32 cellular contexts compared by ENCODE assay signal in the genomic region with DNA sequence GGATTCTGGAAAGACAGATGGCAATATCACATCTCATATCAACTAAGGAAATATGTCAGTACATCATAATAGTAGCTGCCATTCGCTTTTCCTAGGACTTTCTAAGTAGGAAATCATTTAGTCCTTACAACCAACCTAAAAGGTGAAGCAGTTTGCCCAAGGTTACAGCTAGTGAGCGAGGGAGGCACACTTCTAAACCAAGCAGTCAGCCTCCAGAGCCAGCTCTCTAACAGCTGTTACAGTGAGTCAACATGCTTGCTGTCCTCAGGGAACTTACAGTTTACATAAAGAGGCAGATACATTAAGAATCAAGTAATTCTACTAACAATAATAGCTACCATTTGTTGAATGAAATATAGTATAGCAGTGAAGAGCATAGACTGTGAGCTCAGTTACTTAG. TPM values are rescaled to one million over a fixed set of nuclear protein-coding genes. Genes with fewer than 3 reads are reported as not detected.
DNase-seq lines count a peak whose midpoint lies in the region; ATAC-seq, FAIRE-seq and TF ChIP-seq lines count a peak whose summit lies in the region.
"Had no signal": no experiment of that assay in that cellular context is flagged by ENCODE, and none has a peak within 500 bp of the region (broad histone marks: within the 10 kb centered on the region; RNA-seq: fewer than 3 reads in every experiment).

No MANE protein-coding gene starts in this region.

- intact Hi-C loops in heart left ventricle (cut with DNase I): loop anchor here in 3 of 10 donors (5.0 to 10.0 kb wide), 3 partner anchors 56 to 68 kb away; partner anchors contain the start of gene GIPC2 (in 2 of the 3)
- intact Hi-C loops in Right ventricle myocardium superior (cut with DNase I): no loop called here
- intact Hi-C loops in spleen (cut with DNase I; ENCODE audit: low total_unique reads): loop anchor here (10.0 kb wide), 1 partner anchor 58 kb away; the partner anchor contains the start of gene GIPC2

- peak overlapping the region in 8 of 12 donors; percentile 30 to 82 (median 64) for H3K27ac ChIP-seq in heart left ventricle
- peak overlapping the region; percentile 94 for H3K27ac ChIP-seq in RWPE2 (ENCODE audit: poor library complexity, severe bottlenecking)
- H3K27ac ChIP-seq in spleen: peak overlapping the region in 7 of 8 donors; percentile 1 to 79 (median 68)
- H3K27ac ChIP-seq: foreskin keratinocyte, lower lobe of right lung, suprapubic skin, upper lobe of right lung had no signal

- peak in 1 of 4 donors; percentile 31 for ATAC-seq in heart left ventricle
- ATAC-seq in Right ventricle myocardium superior (ENCODE audit: poor library complexity): no peak
- no peak for ATAC-seq in RWPE2 (ENCODE audit: low read depth)
- ATAC-seq: effector memory CD8-positive, alpha-beta T cell; lower lobe of right lung; natural killer cell treated with Interleukin-12 subunit alpha and Interleukin-12 subunit beta and Interleukin-15 and Interleukin-18, amount 100 ng/mL, for 72 hours; upper lobe of right lung had no signal

- H3K9me3 ChIP-seq in heart left ventricle (no peaks in the 10 kb centered on the region), RWPE2 (ENCODE audit: severe bottlenecking) (no peaks in the 10 kb centered on the region), spleen (no peaks in the 10 kb centered on the region)
- H3K9me3 ChIP-seq: lower lobe of right lung, suprapubic skin, upper lobe of right lung had no signal

- TF ChIP-seq POLR2A in heart left ventricle (IDR thresholded peaks at IDR 0.05) (no peak), spleen (IDR thresholded peaks at IDR 0.05) (no peak)

- no peaks in the 10 kb centered on the region for H3K27me3 ChIP-seq in heart left ventricle
- no peaks in the 10 kb centered on the region for H3K27me3 ChIP-seq in RWPE2 (ENCODE audit: insufficient read depth, poor library complexity, severe bottlenecking)
- H3K27me3 ChIP-seq in spleen (replicated peaks in 1 of 7): no peaks in the 10 kb centered on the region
- H3K27me3 ChIP-seq: foreskin keratinocyte, suprapubic skin, upper lobe of right lung had no signal

- no peak for FAIRE-seq in GM19239 (lab: Jason Lieb, UNC)
- FAIRE-seq: GM18507, kidney, small intestine had no signal

- H3K4me3 ChIP-seq in heart left ventricle (no peak overlapping the region), RWPE2 (ENCODE audit: severe bottlenecking) (no peak overlapping the region), fibroblast of mammary gland (ENCODE audit: control insufficient read depth, low read depth, low read length) (no peak overlapping the region), spleen (no peak overlapping the region)
- H3K4me3 ChIP-seq: lower lobe of right lung, suprapubic skin, upper lobe of right lung had no signal

- H3K36me3 ChIP-seq in heart left ventricle (no peaks in the 10 kb centered on the region), RWPE2 (ENCODE audit: low read depth) (no peaks in the 10 kb centered on the region), spleen (no peaks in the 10 kb centered on the region)
- H3K36me3 ChIP-seq: lower lobe of right lung, suprapubic skin, upper lobe of right lung had no signal

- TF ChIP-seq CTCF in heart left ventricle (IDR thresholded peaks at IDR 0.05) (no peak), RWPE2 (IDR thresholded peaks at IDR 0.05; ENCODE audit: poor library complexity, severe bottlenecking) (no peak), fibroblast of mammary gland (conservative IDR thresholded peaks at IDR 0.05; ENCODE audit: control insufficient read depth, insufficient read depth, low read depth, low read length) (no peak), spleen (IDR thresholded peaks at IDR 0.05 in 8 of 11, conservative IDR thresholded peaks at IDR 0.05 in 3 of 11) (no peak)

- peaks cover 0 to 34% (median 17%) of the 10 kb centered on the region in 12 donors for H3K4me1 ChIP-seq in heart left ventricle
- peaks cover 10% of the 10 kb centered on the region for H3K4me1 ChIP-seq in RWPE2 (ENCODE audit: insufficient read depth, poor library complexity, severe bottlenecking)
- H3K4me1 ChIP-seq in spleen: peaks cover 0 to 8% (median 0%) of the 10 kb centered on the region in 6 donors
- H3K4me1 ChIP-seq: suprapubic skin had no signal

- WGBS in heart left ventricle, 4 donors: 80 to 86% (median 84%) methylated on average over 2 of the region's 2 CpGs
- WGBS in spleen, 5 donors: 69 to 83% (median 74%) methylated on average over 2 of the region's 2 CpGs

- DNase-seq in heart left ventricle (no peak), Right ventricle myocardium superior (no peak), RWPE2 (ENCODE audit: low spot score) (no peak), fibroblast of mammary gland (ENCODE audit: low read depth) (peak; percentile 59), spleen (no peak), NCI-H446 (lab: John Stamatoyannopoulos, UW) (no peak), GM19239 (ENCODE audit: insufficient read length, low spot score) (no peak), midbrain (lab: John Stamatoyannopoulos, UW) (no peak)
- DNase-seq: activated CD4-positive, alpha-beta T cell treated with anti-CD3 and anti-CD28 coated beads for 48 hours; activated CD8-positive, alpha-beta memory T cell treated with anti-CD3 and anti-CD28 coated beads for 24 hours; activated naive CD4-positive, alpha-beta T cell treated with anti-CD3 and anti-CD28 coated beads, Interleukin-2, amount 50 U/mL, for 16 hours; activated T-cell treated with anti-CD3 and anti-CD28 coated beads for 4 hours; AML-193; amniotic stem cell; CD4-positive, alpha-beta memory T cell; effector memory CD8-positive, alpha-beta T cell; erythroblast; foreskin keratinocyte; kidney; lower lobe of right lung; NCI-H2081; NCI-H2227 treated with DMSO at 0.1 percent for 48 hours; NCI-H526 treated with DMSO at 0.1 percent for 48 hours; occipital lobe; SIG-M5; stimulated activated CD4-positive, alpha-beta T cell treated with anti-CD3 and anti-CD28 coated beads, Interleukin-1b, Interleukin-23, amount 100 ng/mL, for 48 hours; stimulated activated naive CD4-positive, alpha-beta T cell treated with Interleukin-2 at 50 U/mL for 16 hours; upper lobe of right lung had no signal

RNA-seq across cellular contexts. Expression of gene GIPC2, which starts 57.1 kb away (rescaled TPM):
- 1 to 10 TPM in 8 of 9 donors, under 1 TPM in 1; 0.99 to 4.0 (median 2.8) TPM for total RNA-seq in heart left ventricle
- polyA plus RNA-seq in heart left ventricle: 1 to 10 TPM; 1.3 to 2.5 TPM
- total RNA-seq in Right ventricle myocardium superior: 2.0 TPM
- 10 to 100 TPM; 27.9 to 49.9 (median 43.7) TPM for total RNA-seq in spleen
- 10 to 100 TPM in 2 of 3 donors, 1 to 10 TPM in 1; 5.5 to 26.4 (median 11.8) TPM for polyA plus RNA-seq in spleen
- total RNA-seq: natural killer cell treated with Interleukin-12 subunit alpha and Interleukin-12 subunit beta and Interleukin-15 and Interleukin-18, amount 100 ng/mL, for 72 hours had no signal
